9 cellular contexts compared by ENCODE assay signal in genomic region chr2:233060500-233061006, GRCh38. TPM values are rescaled to one million over a fixed set of nuclear protein-coding genes. Genes with fewer than 3 reads are reported as not detected.
DNase-seq lines count a peak whose midpoint lies in the region; ATAC-seq and TF ChIP-seq lines count a peak whose summit lies in the region.
"Had no signal": no experiment of that assay in that cellular context is flagged by ENCODE, and none has a peak within 500 bp of the region (broad histone marks: within the 10 kb centered on the region; RNA-seq: fewer than 3 reads in every experiment).

No MANE protein-coding gene starts in this region.

- H3K27ac ChIP-seq in mucosa of rectum (ENCODE audit: low read depth in 2 of 2, low read length in 2 of 2) (peak overlapping the region; percentile 64 to 86), upper lobe of right lung (peak overlapping the region; percentile 89)
- H3K27ac ChIP-seq: SJSA1 had no signal

- no peaks in the 10 kb centered on the region for H3K9me3 Mint-ChIP-seq in activated naive CD4-positive, alpha-beta T cell treated with anti-CD3 and anti-CD28 coated beads, Interleukin-2, amount 10 ng/mL, durations not matched to agents 7 days and 5 days
- no peaks in the 10 kb centered on the region for H3K9me3 Mint-ChIP-seq in activated naive CD4-positive, alpha-beta T cell treated with anti-CD3 and anti-CD28 coated beads, Interleukin-2, amount 50 U/mL, for 72 hours

- peaks cover 45% of the 10 kb centered on the region for H3K4me1 Mint-ChIP-seq in activated naive CD4-positive, alpha-beta T cell treated with anti-CD3 and anti-CD28 coated beads, Interleukin-2, amount 10 ng/mL, durations not matched to agents 7 days and 5 days

- no peak for TF ChIP-seq CTCF in upper lobe of right lung (IDR thresholded peaks at IDR 0.05)

- H3K9me3 ChIP-seq in mucosa of rectum (ENCODE audit: control insufficient read depth in 2 of 2, low read length in 2 of 2) = no peaks in the 10 kb centered on the region
- H3K9me3 ChIP-seq in upper lobe of right lung = no peaks in the 10 kb centered on the region
- H3K9me3 ChIP-seq: SJSA1 had no signal

- ATAC-seq in activated naive CD4-positive, alpha-beta T cell treated with anti-CD3 and anti-CD28 coated beads, Interleukin-2, amount 50 U/mL, for 72 hours = peak; percentile 3 to 24
- peak; percentile 27 for ATAC-seq in upper lobe of right lung
- ATAC-seq in GM21529 (IDR thresholded peaks at IDR 0.05; ENCODE audit: unreplicated experiment) = no peak
- no peak for ATAC-seq in HG03457 (IDR thresholded peaks at IDR 0.05; ENCODE audit: unreplicated experiment)

- H3K27me3 ChIP-seq in mucosa of rectum (ENCODE audit: control insufficient read depth in 2 of 2, insufficient read depth in 2 of 2, low read length in 2 of 2) = no peaks in the 10 kb centered on the region
- H3K27me3 ChIP-seq in upper lobe of right lung = no peaks in the 10 kb centered on the region
- H3K27me3 ChIP-seq: SJSA1 had no signal

- CTCF ChIA-PET in activated naive CD4-positive, alpha-beta T cell treated with anti-CD3 and anti-CD28 coated beads, Interleukin-2, amount 10 ng/mL, durations not matched to agents 7 days and 5 days (lab: Charles Lee) = interaction anchor here (0.8 to 3.9 kb wide), 11 partner anchors 10 to 300 kb away, joined by 3 to 55 read pairs (median 4); partner anchors contain the start of gene ATG16L1

- intact Hi-C loops in upper lobe of right lung (cut with DNase I) = no loop called here

- H3K4me1 ChIP-seq in mucosa of rectum (ENCODE audit: control insufficient read depth in 2 of 2, insufficient read depth in 2 of 2, low read length in 2 of 2) (peaks cover 22 to 32% of the 10 kb centered on the region in 2 donors), upper lobe of right lung (peaks cover 54% of the 10 kb centered on the region)

- peak overlapping the region; percentile 85 for H3K27ac Mint-ChIP-seq in activated naive CD4-positive, alpha-beta T cell treated with anti-CD3 and anti-CD28 coated beads, Interleukin-2, amount 10 ng/mL, durations not matched to agents 7 days and 5 days
- H3K27ac Mint-ChIP-seq in activated naive CD4-positive, alpha-beta T cell treated with anti-CD3 and anti-CD28 coated beads, Interleukin-2, amount 50 U/mL, for 72 hours = peak overlapping the region; percentile 91 to 98

- H3K4me3 ChIP-seq in mucosa of rectum (ENCODE audit: low read length in 2 of 2) (peak overlapping the region; percentile 62 to 78), upper lobe of right lung (peak overlapping the region; percentile 61)
- H3K4me3 ChIP-seq: SJSA1 had no signal

- no peaks in the 10 kb centered on the region for H3K27me3 Mint-ChIP-seq in activated naive CD4-positive, alpha-beta T cell treated with anti-CD3 and anti-CD28 coated beads, Interleukin-2, amount 10 ng/mL, durations not matched to agents 7 days and 5 days

- H3K4me3 Mint-ChIP-seq in activated naive CD4-positive, alpha-beta T cell treated with anti-CD3 and anti-CD28 coated beads, Interleukin-2, amount 10 ng/mL, durations not matched to agents 7 days and 5 days = peak overlapping the region; percentile 98

- H3K36me3 Mint-ChIP-seq in activated naive CD4-positive, alpha-beta T cell treated with anti-CD3 and anti-CD28 coated beads, Interleukin-2, amount 10 ng/mL, durations not matched to agents 7 days and 5 days = peaks cover 37% of the 10 kb centered on the region
- H3K36me3 Mint-ChIP-seq in activated naive CD4-positive, alpha-beta T cell treated with anti-CD3 and anti-CD28 coated beads, Interleukin-2, amount 50 U/mL, for 72 hours = peaks cover 11 to 12% of the 10 kb centered on the region in 2 donors

- H3K9ac ChIP-seq in mucosa of rectum (ENCODE audit: low read depth in 1 of 2, low read length in 2 of 2) = peak overlapping the region; percentile 60 to 70

- no peaks in the 10 kb centered on the region for H3K36me3 ChIP-seq in mucosa of rectum (ENCODE audit: control insufficient read depth in 2 of 2, insufficient read depth in 2 of 2, low read length in 2 of 2)
- H3K36me3 ChIP-seq in upper lobe of right lung = no peaks in the 10 kb centered on the region
- H3K36me3 ChIP-seq: SJSA1 had no signal

- DNase-seq in activated naive CD4-positive, alpha-beta T cell treated with anti-CD3 and anti-CD28 coated beads, Interleukin-2, amount 10 ng/mL, durations not matched to agents 7 days and 5 days = no peak
- DNase-seq in activated naive CD4-positive, alpha-beta T cell treated with anti-CD3 and anti-CD28 coated beads, Interleukin-2, amount 50 U/mL, for 16 hours = no peak
- no peak for DNase-seq in activated naive CD4-positive, alpha-beta T cell treated with anti-CD3 and anti-CD28 coated beads, Interleukin-2, amount 50 U/mL, for 72 hours (ENCODE audit: low spot score in 2 of 2)
- DNase-seq in upper lobe of right lung = peak; percentile 30
- DNase-seq in NCI-H146 treated with DMSO at 0.1 percent for 48 hours (lab: John Stamatoyannopoulos, UW; ENCODE audit: unreplicated experiment) = no peak

RNA-seq across cellular contexts. Expression of gene INPP5D, which starts 0.4 kb away (rescaled TPM):
- 10 to 100 TPM; 70.7 to 71.1 TPM for total RNA-seq in activated naive CD4-positive, alpha-beta T cell treated with anti-CD3 and anti-CD28 coated beads, Interleukin-2, amount 50 U/mL, for 72 hours
- total RNA-seq in upper lobe of right lung = 33.3 TPM

RNA-seq across cellular contexts. Expression of gene NEU2, which starts 28.1 kb away (rescaled TPM):
- total RNA-seq in activated naive CD4-positive, alpha-beta T cell treated with anti-CD3 and anti-CD28 coated beads, Interleukin-2, amount 50 U/mL, for 72 hours = not detected
- not detected for total RNA-seq in upper lobe of right lung
- total RNA-seq: SJSA1 had no signal

RNA-seq across cellular contexts. Expression of gene NGEF, which starts 47.5 kb away (rescaled TPM):
- total RNA-seq in activated naive CD4-positive, alpha-beta T cell treated with anti-CD3 and anti-CD28 coated beads, Interleukin-2, amount 50 U/mL, for 72 hours = under 1 TPM in 1 of 2 donors, not detected in 1; 0.23 TPM
- not detected for total RNA-seq in upper lobe of right lung

Comparison
In these comparisons a context has a peak if more than half of its experiments do, and no peak if none do; other contexts are left out.
1. ATAC-seq: peak in activated naive CD4-positive, alpha-beta T cell treated with anti-CD3 and anti-CD28 coated beads, Interleukin-2, amount 50 U/mL, for 72 hours (2 of 2) and upper lobe of right lung (single experiment); none in GM21529 (single experiment) and HG03457 (single experiment).